14 cellular contexts compared by ENCODE assay signal in genomic region chr5:61599370-61600140, GRCh38.
DNase-seq lines count a peak whose midpoint lies in the region; ATAC-seq, FAIRE-seq and TF ChIP-seq lines count a peak whose summit lies in the region.
"Had no signal": no experiment of that assay in that cellular context is flagged by ENCODE, and none has a peak within 500 bp of the region (broad histone marks: within the 10 kb centered on the region; RNA-seq: fewer than 3 reads in every experiment).

No MANE protein-coding gene starts in this region.

- POLR2A ChIA-PET in WTC11 (lab: Charles Lee) = no interaction called here
- POLR2A ChIA-PET in activated CD4-positive, alpha-beta memory T cell treated with anti-CD3 and anti-CD28 coated beads, Interleukin-2, amount 10 ng/mL, durations not matched to agents 7 days and 5 days (lab: Charles Lee) = no interaction called here

- intact Hi-C loops in left ventricle myocardium superior (cut with micrococcal nuclease) = no loop called here

- FAIRE-seq in frontal cortex (lab: Jason Lieb, UNC) = no peak

- peaks cover 17% of the 10 kb centered on the region for H3K9me3 Mint-ChIP-seq in WTC11
- H3K9me3 Mint-ChIP-seq in activated CD4-positive, alpha-beta memory T cell treated with anti-CD3 and anti-CD28 coated beads, Interleukin-2, amount 10 ng/mL, durations not matched to agents 7 days and 5 days = no peaks in the 10 kb centered on the region
- H3K9me3 Mint-ChIP-seq: T-helper 2 cell treated with Interferon-gamma antibody and Interleukin-4, amounts not matched to agents 5 μg/mL and 100 μg/mL, for 36 hours had no signal

- H3K4me3 ChIP-seq in HAP-1 = no peak overlapping the region
- H3K4me3 ChIP-seq: cardiac muscle cell, heart right ventricle had no signal

- DNase-seq in NCI-H510A treated with DMSO at 0.1 percent for 48 hours (lab: John Stamatoyannopoulos, UW) = peak; percentile 16
- DNase-seq in NCI-H510A (lab: John Stamatoyannopoulos, UW) = no peak
- DNase-seq in WTC11 (ENCODE audit: low spot score) = no peak
- DNase-seq in left ventricle myocardium superior = no peak
- peak; percentile 54 for DNase-seq in ureter (ENCODE audit: low spot score)
- DNase-seq in frontal cortex (ENCODE audit: low spot score in 2 of 2) = no peak
- no peak for DNase-seq in activated CD4-positive, alpha-beta memory T cell treated with anti-CD3 and anti-CD28 coated beads, Interleukin-2, amount 10 ng/mL, durations not matched to agents 7 days and 5 days
- no peak for DNase-seq in HAP-1 (ENCODE audit: low spot score in 2 of 2)
- DNase-seq: ACHN, activated T-cell treated with anti-CD3 and anti-CD28 coated beads for 4 hours, heart right ventricle, NCI-H526 treated with DMSO at 0.1 percent for 48 hours had no signal

- TF ChIP-seq CTCF in WTC11 (IDR thresholded peaks at IDR 0.05) = no peak

- H3K36me3 ChIP-seq in HAP-1 (replicated peaks) = no peaks in the 10 kb centered on the region
- H3K36me3 ChIP-seq: cardiac muscle cell, heart right ventricle had no signal

- CTCF ChIA-PET in WTC11 (lab: Charles Lee) = interaction anchor here (1.1 to 2.0 kb wide), 3 partner anchors 26 to 169 kb away, joined by 4 to 10 read pairs (median 6); no protein-coding TSS in a partner anchor
- CTCF ChIA-PET in activated CD4-positive, alpha-beta memory T cell treated with anti-CD3 and anti-CD28 coated beads, Interleukin-2, amount 10 ng/mL, durations not matched to agents 7 days and 5 days (lab: Charles Lee) = no interaction called here

- peaks cover 8% of the 10 kb centered on the region for H3K36me3 Mint-ChIP-seq in WTC11
- H3K36me3 Mint-ChIP-seq in activated CD4-positive, alpha-beta memory T cell treated with anti-CD3 and anti-CD28 coated beads, Interleukin-2, amount 10 ng/mL, durations not matched to agents 7 days and 5 days (ENCODE audit: low read depth) = no peaks in the 10 kb centered on the region

- no peaks in the 10 kb centered on the region for H3K9me3 ChIP-seq in HAP-1

- peaks cover 2% of the 10 kb centered on the region for H3K4me1 ChIP-seq in HAP-1

- H3K4me3 Mint-ChIP-seq in WTC11 = no peak overlapping the region
- no peak overlapping the region for H3K4me3 Mint-ChIP-seq in activated CD4-positive, alpha-beta memory T cell treated with anti-CD3 and anti-CD28 coated beads, Interleukin-2, amount 10 ng/mL, durations not matched to agents 7 days and 5 days
- H3K4me3 Mint-ChIP-seq: T-helper 2 cell treated with Interferon-gamma antibody and Interleukin-4, amounts not matched to agents 5 μg/mL and 100 μg/mL, for 36 hours had no signal

- peaks cover 19% of the 10 kb centered on the region for H3K4me1 Mint-ChIP-seq in WTC11
- H3K4me1 Mint-ChIP-seq in activated CD4-positive, alpha-beta memory T cell treated with anti-CD3 and anti-CD28 coated beads, Interleukin-2, amount 10 ng/mL, durations not matched to agents 7 days and 5 days = no peaks in the 10 kb centered on the region

- H3K27ac Mint-ChIP-seq in WTC11 = no peak overlapping the region
- H3K27ac Mint-ChIP-seq in activated CD4-positive, alpha-beta memory T cell treated with anti-CD3 and anti-CD28 coated beads, Interleukin-2, amount 10 ng/mL, durations not matched to agents 7 days and 5 days = no peak overlapping the region
- H3K27ac Mint-ChIP-seq: T-helper 2 cell treated with Interferon-gamma antibody and Interleukin-4, amounts not matched to agents 5 μg/mL and 100 μg/mL, for 36 hours had no signal

- ATAC-seq in WTC11 (peak; percentile 44; the same call in 1 of the 2 replicates), left ventricle myocardium superior (peak; percentile 52)

- H3K27me3 ChIP-seq in HAP-1 (ENCODE audit: low read depth) = no peaks in the 10 kb centered on the region
- H3K27me3 ChIP-seq: cardiac muscle cell, heart right ventricle had no signal

- in situ Hi-C loops in HAP-1 (cut with MboI; ENCODE audit: low sequenced_read_pairs) = no loop called here

- H3K27me3 Mint-ChIP-seq in WTC11 (ENCODE audit: low read depth) = peaks cover 3% of the 10 kb centered on the region; the same call in 1 of the 2 replicates
- peaks cover 18% of the 10 kb centered on the region for H3K27me3 Mint-ChIP-seq in activated CD4-positive, alpha-beta memory T cell treated with anti-CD3 and anti-CD28 coated beads, Interleukin-2, amount 10 ng/mL, durations not matched to agents 7 days and 5 days

TF ChIP-seq in WTC11, 78 proteins besides CTCF, POLR2A, EP300 and RAD21 (continues in another document):
- no peak for TF ChIP-seq ARID4B (CRISPR knock-in tag; IDR thresholded peaks at IDR 0.05; ENCODE audit: borderline replicate concordance)
- TF ChIP-seq NR1H2 (CRISPR knock-in tag; IDR thresholded peaks at IDR 0.05) = no peak
- no peak for TF ChIP-seq ZNF138 (CRISPR knock-in tag; conservative IDR thresholded peaks at IDR 0.05)
- TF ChIP-seq ZNF263 (CRISPR knock-in tag; IDR thresholded peaks at IDR 0.05; ENCODE audit: low read depth) = no peak
- no peak for TF ChIP-seq CREM (CRISPR knock-in tag; IDR thresholded peaks at IDR 0.05)
- no peak for TF ChIP-seq NFATC4 (CRISPR knock-in tag; IDR thresholded peaks at IDR 0.05)
- TF ChIP-seq CREB1 (CRISPR knock-in tag; IDR thresholded peaks at IDR 0.05) = no peak
- TF ChIP-seq NR2C2 (CRISPR knock-in tag; IDR thresholded peaks at IDR 0.05) = no peak
- TF ChIP-seq RORB (CRISPR knock-in tag; IDR thresholded peaks at IDR 0.05) = no peak
- TF ChIP-seq, protein P1, sequence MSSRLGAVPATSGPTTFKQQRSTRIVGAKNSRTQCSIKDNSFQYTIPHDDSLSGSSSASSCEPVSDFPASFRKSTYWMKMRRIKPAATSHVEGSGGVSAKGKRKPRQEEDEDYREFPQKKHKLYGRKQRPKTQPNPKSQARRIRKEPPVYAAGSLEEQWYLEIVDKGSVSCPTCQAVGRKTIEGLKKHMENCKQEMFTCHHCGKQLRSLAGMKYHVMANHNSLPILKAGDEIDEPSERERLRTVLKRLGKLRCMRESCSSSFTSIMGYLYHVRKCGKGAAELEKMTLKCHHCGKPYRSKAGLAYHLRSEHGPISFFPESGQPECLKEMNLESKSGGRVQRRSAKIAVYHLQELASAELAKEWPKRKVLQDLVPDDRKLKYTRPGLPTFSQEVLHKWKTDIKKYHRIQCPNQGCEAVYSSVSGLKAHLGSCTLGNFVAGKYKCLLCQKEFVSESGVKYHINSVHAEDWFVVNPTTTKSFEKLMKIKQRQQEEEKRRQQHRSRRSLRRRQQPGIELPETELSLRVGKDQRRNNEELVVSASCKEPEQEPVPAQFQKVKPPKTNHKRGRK (CRISPR knock-in tag; IDR thresholded peaks at IDR 0.05; ENCODE audit: borderline replicate concordance) = no peak
- no peak for TF ChIP-seq ZBTB43 (CRISPR knock-in tag; IDR thresholded peaks at IDR 0.05)

Comparison
In these comparisons a context has a peak if more than half of its experiments do, and no peak if none do; other contexts are left out.
1. DNase-seq: peak in NCI-H510A treated with DMSO at 0.1 percent for 48 hours (single experiment) and ureter (single experiment); none in NCI-H510A (single experiment), WTC11 (single experiment), left ventricle myocardium superior (single experiment), frontal cortex (0 of 2), activated CD4-positive, alpha-beta memory T cell treated with anti-CD3 and anti-CD28 coated beads, Interleukin-2, amount 10 ng/mL, durations not matched to agents 7 days and 5 days (single experiment) and HAP-1 (0 of 2).